14 cellular contexts compared by ENCODE assay signal in the genomic region with DNA sequence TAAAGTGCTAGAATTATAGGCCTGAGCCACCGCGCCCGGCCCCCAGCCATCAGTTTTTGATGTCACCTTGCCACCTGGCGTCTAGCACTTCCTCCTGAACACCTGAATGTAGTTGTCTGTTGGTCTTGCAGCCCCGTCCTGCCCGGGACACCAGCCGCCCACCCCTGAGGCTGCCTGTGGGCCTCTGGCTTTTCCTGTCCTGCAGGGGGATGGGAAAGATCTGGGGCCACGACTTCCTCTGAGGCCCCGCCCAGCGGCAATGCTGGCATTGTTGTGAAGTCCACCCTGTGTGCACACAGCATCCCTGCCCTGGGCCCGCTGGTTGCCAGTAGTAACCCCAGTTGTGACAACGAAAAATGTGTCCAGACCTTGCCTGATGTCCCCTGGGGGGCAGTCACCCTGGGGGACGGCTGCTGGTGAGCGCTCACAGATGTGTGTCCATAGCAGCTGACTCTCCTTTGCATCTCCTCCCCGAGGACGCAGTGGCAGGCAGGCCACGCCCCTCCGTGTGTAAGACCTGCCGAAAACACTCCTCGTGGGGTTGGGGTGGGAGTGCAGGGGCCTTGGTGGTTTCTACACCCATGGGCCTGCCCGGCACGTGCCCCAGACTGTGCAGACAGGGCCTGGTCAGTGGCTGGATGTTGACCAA. TPM values are rescaled to one million over a fixed set of nuclear protein-coding genes. Genes with fewer than 3 reads are reported as not detected.
DNase-seq lines count a peak whose midpoint lies in the region; ATAC-seq, FAIRE-seq and TF ChIP-seq lines count a peak whose summit lies in the region.
"Had no signal": no experiment of that assay in that cellular context is flagged by ENCODE, and none has a peak within 500 bp of the region (broad histone marks: within the 10 kb centered on the region; RNA-seq: fewer than 3 reads in every experiment).

No MANE protein-coding gene starts in this region.

- ATAC-seq in left cardiac atrium (no peak), GM18907 (IDR thresholded peaks at IDR 0.05; ENCODE audit: unreplicated experiment) (no peak)

- peaks cover 8 to 19% of the 10 kb centered on the region in 2 donors for H3K4me1 ChIP-seq in kidney (ENCODE audit: control insufficient read depth in 1 of 2, insufficient read depth in 1 of 2, low read depth in 1 of 2, low read length in 2 of 2)

- H3K4me3 Mint-ChIP-seq in chondrocyte (ENCODE audit: unreplicated experiment) = no peak overlapping the region

- no peak overlapping the region for H3K27ac ChIP-seq in kidney (ENCODE audit: low read depth in 2 of 2, low read length in 2 of 2)
- H3K27ac ChIP-seq: suprapubic skin had no signal

- no peak for TF ChIP-seq CTCF in kidney (IDR thresholded peaks at IDR 0.05; ENCODE audit: borderline replicate concordance, extremely low read depth, insufficient read depth)
- no peak for TF ChIP-seq CTCF in chondrocyte (IDR thresholded peaks at IDR 0.05)

- H3K27ac Mint-ChIP-seq in chondrocyte (ENCODE audit: unreplicated experiment) = no peak overlapping the region

- no peaks in the 10 kb centered on the region for H3K9me3 Mint-ChIP-seq in chondrocyte (ENCODE audit: low read depth)

- peak; percentile 48 for DNase-seq in left cardiac atrium
- DNase-seq in cardiac septum (ENCODE audit: low spot score) = no peak
- peak; percentile 72 for DNase-seq in kidney
- no peak for DNase-seq in chondrocyte (ENCODE audit: low spot score)
- DNase-seq in DMS53 treated with DMSO at 0.1 percent for 48 hours (lab: John Stamatoyannopoulos, UW; ENCODE audit: unreplicated experiment) = no peak
- DNase-seq: activated gamma-delta T cell treated with Interleukin-2 at 50 U/mL for 16 hours; COR-L47; cortex of kidney; HCEC 1CT; NCI-H2081; Peyer's patch; stimulated activated CD4-positive, alpha-beta T cell treated with anti-CD3 and anti-CD28 coated beads, Interleukin-15, amount 100 ng/mL, for 24 hours had no signal

- no peak for FAIRE-seq in kidney (lab: Jason Lieb, UNC)

- H3K9ac ChIP-seq in kidney (ENCODE audit: low read length in 2 of 2) = no peak overlapping the region

- H3K36me3 ChIP-seq in kidney (ENCODE audit: control insufficient read depth in 1 of 2, insufficient read depth in 2 of 2, low read length in 2 of 2) = peaks cover 13 to 30% of the 10 kb centered on the region in 2 donors

- H3K4me1 Mint-ChIP-seq in chondrocyte (ENCODE audit: low read depth) = peaks cover 8% of the 10 kb centered on the region

- no peaks in the 10 kb centered on the region for H3K27me3 Mint-ChIP-seq in chondrocyte (ENCODE audit: low read depth)

- peaks cover 16% of the 10 kb centered on the region for H3K36me3 Mint-ChIP-seq in chondrocyte (ENCODE audit: low read depth)

- no peaks in the 10 kb centered on the region for H3K9me3 ChIP-seq in kidney (ENCODE audit: control insufficient read depth in 1 of 2, low read length in 2 of 2)
- H3K9me3 ChIP-seq: Peyer's patch, suprapubic skin had no signal

- H3K4me3 ChIP-seq in kidney (ENCODE audit: low read length in 2 of 2) = no peak overlapping the region
- H3K4me3 ChIP-seq: Peyer's patch, suprapubic skin had no signal

- intact Hi-C loops in left cardiac atrium (cut with DNase I) (no loop called here), cardiac septum (cut with DNase I) (loop anchor here (2.0 to 10.0 kb wide), 3 partner anchors 59 to 273 kb away; a partner anchor contains a TSS), kidney (cut with DNase I) (no loop called here)

RNA-seq across cellular contexts. Expression of a gene that starts 6.7 kb away (rescaled TPM):
- total RNA-seq in left cardiac atrium = 10 to 100 TPM; 11.7 to 15.0 TPM
- total RNA-seq in cardiac septum = 12.7 TPM
- total RNA-seq in kidney = 19.7 TPM
- 42.8 TPM for polyA plus RNA-seq in kidney (ENCODE audit: insufficient read depth, low read depth, low replicate concordance)
- total RNA-seq in chondrocyte = 14.8 to 22.8 TPM (median 17.1 TPM) in 3 replicates

RNA-seq across cellular contexts. Expression of a gene that starts 21.8 kb away (rescaled TPM):
- total RNA-seq in left cardiac atrium (10 to 100 TPM; 19.6 to 26.1 TPM), cardiac septum (20.1 TPM), kidney (56.3 TPM), chondrocyte (18.5 to 20.5 TPM (median 20.2 TPM) in 3 replicates)
- polyA plus RNA-seq in kidney (ENCODE audit: insufficient read depth, low read depth, low replicate concordance) = 34.2 TPM

RNA-seq across cellular contexts. Expression of a gene that starts 37.0 kb away (rescaled TPM):
- 1 to 10 TPM in 1 of 2 donors, under 1 TPM in 1; 0.89 to 1.1 TPM for total RNA-seq in left cardiac atrium
- 0.30 TPM for total RNA-seq in cardiac septum
- 1.0 TPM for total RNA-seq in kidney
- polyA plus RNA-seq in kidney (ENCODE audit: insufficient read depth, low read depth, low replicate concordance) = 4.3 TPM
- 3.0 to 6.1 TPM (median 3.3 TPM) in 3 replicates for total RNA-seq in chondrocyte

RNA-seq across cellular contexts. Expression of a gene that starts 37.3 kb away (rescaled TPM):
- total RNA-seq in left cardiac atrium (10 to 100 TPM; 20.4 to 22.0 TPM), cardiac septum (22.8 TPM), kidney (52.0 TPM), chondrocyte (31.2 to 46.3 TPM (median 32.2 TPM) in 3 replicates)
- 19.2 TPM for polyA plus RNA-seq in kidney (ENCODE audit: insufficient read depth, low read depth, low replicate concordance)

RNA-seq across cellular contexts. Expression of a gene that starts 43.6 kb away (rescaled TPM):
- total RNA-seq in left cardiac atrium = 10 to 100 TPM; 11.2 to 14.2 TPM
- total RNA-seq in cardiac septum = 13.1 TPM
- total RNA-seq in kidney = 43.8 TPM
- polyA plus RNA-seq in kidney (ENCODE audit: insufficient read depth, low read depth, low replicate concordance) = 20.4 TPM
- total RNA-seq in chondrocyte = 29.1 to 36.8 TPM (median 35.3 TPM) in 3 replicates

Comparison
In these comparisons a context has a peak if more than half of its experiments do, and no peak if none do; other contexts are left out.
1. DNase-seq: peak in left cardiac atrium (single experiment) and kidney (single experiment); none in cardiac septum (single experiment), chondrocyte (single experiment) and DMS53 treated with DMSO at 0.1 percent for 48 hours (single experiment).